ENCODE assay signal across 24 cellular contexts in the genomic region with DNA sequence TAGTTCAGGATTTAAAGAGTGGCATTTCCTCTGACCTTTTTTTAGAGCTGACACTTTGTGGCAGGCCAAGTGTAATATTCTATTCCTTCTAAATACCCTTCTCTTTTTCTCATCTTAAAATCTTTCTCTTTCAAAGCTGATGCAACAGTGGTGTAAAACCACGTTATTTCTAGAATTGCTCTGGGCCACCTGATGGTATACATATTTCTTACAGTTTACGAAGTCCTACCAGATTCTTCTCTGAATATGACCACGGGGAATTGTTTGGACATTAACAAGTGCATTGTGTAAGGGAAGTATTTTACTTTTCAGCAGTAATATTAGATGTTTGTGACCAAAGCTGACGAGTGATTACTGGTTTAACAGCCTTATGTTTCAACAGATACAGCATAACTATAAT.
A peak's percentile ranks its signal among the peaks of the same experiment; 100 is the strongest.
DNase-seq lines count a peak whose midpoint lies in the region; ATAC-seq, FAIRE-seq and TF ChIP-seq lines count a peak whose summit lies in the region.
"Had no signal": no experiment of that assay in that cellular context is flagged by ENCODE, and none has a peak within 500 bp of the region (broad histone marks: within the 10 kb centered on the region; RNA-seq: fewer than 3 reads in every experiment).

No MANE protein-coding gene starts in this region.

- H3K27me3 Mint-ChIP-seq in astrocyte (ENCODE audit: low read depth, unreplicated experiment) = no peaks in the 10 kb centered on the region
- H3K27me3 Mint-ChIP-seq in activated naive CD8-positive, alpha-beta T cell treated with anti-CD3 and anti-CD28 coated beads for 36 hours = no peaks in the 10 kb centered on the region
- H3K27me3 Mint-ChIP-seq in activated naive CD4-positive, alpha-beta T cell treated with anti-CD3 and anti-CD28 coated beads, Interleukin-2, amount 10 ng/mL, durations not matched to agents 7 days and 5 days = no peaks in the 10 kb centered on the region
- H3K27me3 Mint-ChIP-seq: CD4-positive, alpha-beta memory T cell; IgD-negative memory B cell had no signal

- H3K9me3 ChIP-seq in heart left ventricle = no peaks in the 10 kb centered on the region
- no peaks in the 10 kb centered on the region for H3K9me3 ChIP-seq in right cardiac atrium (ENCODE audit: control insufficient read depth, low read length)
- H3K9me3 ChIP-seq in astrocyte (ENCODE audit: insufficient read depth, low read depth, low read length) = no peaks in the 10 kb centered on the region
- H3K9me3 ChIP-seq: BLaER1, Peyer's patch had no signal

- no peak overlapping the region for H3K4me2 ChIP-seq in astrocyte (ENCODE audit: low read length)
- H3K4me2 ChIP-seq: BLaER1, GM23338 had no signal

- peaks cover 2% of the 10 kb centered on the region for H3K36me3 Mint-ChIP-seq in astrocyte (ENCODE audit: low read depth, unreplicated experiment)
- H3K36me3 Mint-ChIP-seq in activated naive CD8-positive, alpha-beta T cell treated with anti-CD3 and anti-CD28 coated beads for 36 hours = no peaks in the 10 kb centered on the region
- H3K36me3 Mint-ChIP-seq in activated naive CD4-positive, alpha-beta T cell treated with anti-CD3 and anti-CD28 coated beads, Interleukin-2, amount 10 ng/mL, durations not matched to agents 7 days and 5 days = no peaks in the 10 kb centered on the region
- H3K36me3 Mint-ChIP-seq: CD4-positive, alpha-beta memory T cell had no signal

- TF ChIP-seq CTCF in heart left ventricle (IDR thresholded peaks at IDR 0.05) (no peak), astrocyte (IDR thresholded peaks at IDR 0.05; ENCODE audit: insufficient read depth, low read depth, low read length) (no peak), fibroblast of the aortic adventitia (IDR thresholded peaks at IDR 0.05; ENCODE audit: insufficient read depth, low read length) (no peak)

- peaks cover 31% of the 10 kb centered on the region for H4K20me1 ChIP-seq in astrocyte (ENCODE audit: insufficient read depth, low read length)
- H4K20me1 ChIP-seq: BLaER1 had no signal

- ATAC-seq in heart left ventricle = no peak
- no peak for ATAC-seq in right cardiac atrium
- ATAC-seq: GM23338, HCT116 had no signal

- CTCF ChIA-PET in activated naive CD4-positive, alpha-beta T cell treated with anti-CD3 and anti-CD28 coated beads, Interleukin-2, amount 10 ng/mL, durations not matched to agents 7 days and 5 days (lab: Charles Lee) = no interaction called here

- DNase-seq in heart left ventricle = no peak
- DNase-seq in right cardiac atrium = no peak
- no peak for DNase-seq in astrocyte (ENCODE audit: low read depth)
- DNase-seq in fibroblast of the aortic adventitia (ENCODE audit: low read depth) = peak; percentile 53
- DNase-seq in GM03348 (ENCODE audit: low spot score) = no peak
- DNase-seq in stimulated activated CD4-positive, alpha-beta T cell treated with anti-CD3 and anti-CD28 coated beads, Interleukin-12 subunit alpha, Interleukin-12 subunit beta, amount 100 ng/mL, for 4 hours = no peak
- DNase-seq in activated naive CD8-positive, alpha-beta T cell treated with anti-CD3 and anti-CD28 coated beads for 36 hours = no peak
- no peak for DNase-seq in activated naive CD4-positive, alpha-beta T cell treated with anti-CD3 and anti-CD28 coated beads, Interleukin-2, amount 10 ng/mL, durations not matched to agents 7 days and 5 days
- DNase-seq: 8988T; Calu3; CD4-positive, alpha-beta memory T cell; EL; NCI-H1092 treated with DMSO at 0.1 percent for 48 hours; NCI-H146; NCI-H2029 treated with DMSO at 0.1 percent for 48 hours; NCI-H2171 treated with DMSO at 0.1 percent for 48 hours; NCI-H446 treated with DMSO at 0.1 percent for 48 hours; NCI-H69; Peyer's patch had no signal

- H3K9me3 Mint-ChIP-seq in astrocyte (ENCODE audit: unreplicated experiment) = peaks cover 1% of the 10 kb centered on the region
- no peaks in the 10 kb centered on the region for H3K9me3 Mint-ChIP-seq in activated naive CD8-positive, alpha-beta T cell treated with anti-CD3 and anti-CD28 coated beads for 36 hours
- H3K9me3 Mint-ChIP-seq in activated naive CD4-positive, alpha-beta T cell treated with anti-CD3 and anti-CD28 coated beads, Interleukin-2, amount 10 ng/mL, durations not matched to agents 7 days and 5 days = peaks cover 2% of the 10 kb centered on the region
- H3K9me3 Mint-ChIP-seq: GM23338 had no signal

- peaks cover 11% of the 10 kb centered on the region for H3K79me2 ChIP-seq in astrocyte (ENCODE audit: insufficient read depth, low read length)

- peaks cover 10% of the 10 kb centered on the region for H3K4me1 Mint-ChIP-seq in astrocyte (ENCODE audit: low read depth, unreplicated experiment)
- no peaks in the 10 kb centered on the region for H3K4me1 Mint-ChIP-seq in activated naive CD8-positive, alpha-beta T cell treated with anti-CD3 and anti-CD28 coated beads for 36 hours
- no peaks in the 10 kb centered on the region for H3K4me1 Mint-ChIP-seq in activated naive CD4-positive, alpha-beta T cell treated with anti-CD3 and anti-CD28 coated beads, Interleukin-2, amount 10 ng/mL, durations not matched to agents 7 days and 5 days
- H3K4me1 Mint-ChIP-seq: CD4-positive, alpha-beta memory T cell; GM23338; IgD-negative memory B cell had no signal

- H3K4me3 Mint-ChIP-seq in astrocyte (ENCODE audit: unreplicated experiment) = no peak overlapping the region
- H3K4me3 Mint-ChIP-seq in activated naive CD8-positive, alpha-beta T cell treated with anti-CD3 and anti-CD28 coated beads for 36 hours = no peak overlapping the region
- H3K4me3 Mint-ChIP-seq in activated naive CD4-positive, alpha-beta T cell treated with anti-CD3 and anti-CD28 coated beads, Interleukin-2, amount 10 ng/mL, durations not matched to agents 7 days and 5 days = no peak overlapping the region
- H3K4me3 Mint-ChIP-seq: CD4-positive, alpha-beta memory T cell; GM23338; IgD-negative memory B cell had no signal

- intact Hi-C loops in heart left ventricle (cut with DNase I) (loop anchor here in 1 of 10 donors (10.0 kb wide), 1 partner anchor 72 kb away; no protein-coding TSS in a partner anchor), right cardiac atrium (cut with DNase I) (no loop called here)

- no peak overlapping the region for H3K9ac ChIP-seq in astrocyte (ENCODE audit: low read length)
- H3K9ac ChIP-seq: BLaER1 had no signal

- peak overlapping the region; percentile 75 for H3K27ac Mint-ChIP-seq in astrocyte (ENCODE audit: unreplicated experiment)
- H3K27ac Mint-ChIP-seq in activated naive CD8-positive, alpha-beta T cell treated with anti-CD3 and anti-CD28 coated beads for 36 hours = no peak overlapping the region
- H3K27ac Mint-ChIP-seq in activated naive CD4-positive, alpha-beta T cell treated with anti-CD3 and anti-CD28 coated beads, Interleukin-2, amount 10 ng/mL, durations not matched to agents 7 days and 5 days = no peak overlapping the region
- H3K27ac Mint-ChIP-seq: CD4-positive, alpha-beta memory T cell; GM23338; IgD-negative memory B cell had no signal

- no peaks in the 10 kb centered on the region for H3K27me3 ChIP-seq in heart left ventricle
- H3K27me3 ChIP-seq in right cardiac atrium (ENCODE audit: control insufficient read depth, insufficient read depth) = no peaks in the 10 kb centered on the region
- H3K27me3 ChIP-seq in astrocyte (ENCODE audit: insufficient read depth, low read length) = no peaks in the 10 kb centered on the region
- H3K27me3 ChIP-seq: BLaER1, Peyer's patch had no signal

- H3K4me1 ChIP-seq in heart left ventricle (peaks cover 0 to 87% (median 54%) of the 10 kb centered on the region in 12 donors), right cardiac atrium (ENCODE audit: control insufficient read depth, insufficient read depth, low read length) (peaks cover 10% of the 10 kb centered on the region), astrocyte (ENCODE audit: insufficient read depth, low read length) (no peaks in the 10 kb centered on the region)
- H3K4me1 ChIP-seq: Peyer's patch had no signal

- no peak overlapping the region for H2AFZ ChIP-seq in astrocyte (ENCODE audit: low read depth, low read length)
- H2AFZ ChIP-seq: GM23338 had no signal

- H3K27ac ChIP-seq in heart left ventricle (peak overlapping the region in 7 of 12 donors; percentile 6 to 49 (median 20)), right cardiac atrium (ENCODE audit: low read length) (no peak overlapping the region), astrocyte (ENCODE audit: low read depth, low read length) (no peak overlapping the region)
- H3K27ac ChIP-seq: BLaER1, Peyer's patch had no signal

- TF ChIP-seq POLR2A in heart left ventricle (IDR thresholded peaks at IDR 0.05) = no peak

- FAIRE-seq in astrocyte (lab: Jason Lieb, UNC) = no peak
- FAIRE-seq: GM12891 had no signal

- no peak overlapping the region for H3K4me3 ChIP-seq in heart left ventricle
- H3K4me3 ChIP-seq in right cardiac atrium (ENCODE audit: low read length) = no peak overlapping the region
- H3K4me3 ChIP-seq in astrocyte (ENCODE audit: insufficient read depth, low read depth, low read length) = no peak overlapping the region
- no peak overlapping the region for H3K4me3 ChIP-seq in fibroblast of the aortic adventitia (ENCODE audit: low read depth, low read length)
- H3K4me3 ChIP-seq: BLaER1, GM23338, Peyer's patch had no signal

- 52 to 61% (median 55%) methylated on average over 4 of the region's 4 CpGs for WGBS in heart left ventricle, 4 donors
- 54% methylated on average over 4 of the region's 4 CpGs for WGBS in right cardiac atrium

- H3K36me3 ChIP-seq in heart left ventricle = no peaks in the 10 kb centered on the region
- H3K36me3 ChIP-seq in astrocyte (ENCODE audit: insufficient read depth, low read length) = no peaks in the 10 kb centered on the region
- H3K36me3 ChIP-seq: BLaER1, Peyer's patch had no signal

Comparison
In these comparisons a context has a peak if more than half of its experiments do, and no peak if none do; other contexts are left out.
1. H3K27ac ChIP-seq: peak in heart left ventricle (7 of 12); none in right cardiac atrium (single experiment) and astrocyte (single experiment).